ENCODE assay signal across 8 cellular contexts in the genomic region with DNA sequence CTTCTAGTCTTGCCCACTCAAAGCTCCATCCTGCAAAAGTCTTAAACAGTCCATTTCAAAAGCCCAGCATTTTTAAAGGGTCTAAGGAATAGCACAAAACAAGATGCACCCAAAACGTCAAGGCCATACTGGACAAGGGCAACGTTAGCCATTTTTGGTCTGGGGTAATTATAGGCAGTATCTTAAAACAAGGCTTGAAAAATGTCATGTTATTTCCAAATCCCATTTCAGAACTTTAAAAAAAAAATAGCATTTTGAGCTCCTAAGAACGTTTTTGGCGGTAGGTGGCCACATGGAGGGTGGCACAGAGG. TPM values are rescaled to one million over a fixed set of nuclear protein-coding genes. Genes with fewer than 3 reads are reported as not detected.
A peak's percentile ranks its signal among the peaks of the same experiment; 100 is the strongest.
DNase-seq lines count a peak whose midpoint lies in the region; ATAC-seq and FAIRE-seq lines count a peak whose summit lies in the region.

No MANE protein-coding gene starts in this region.

- H3K36me3 ChIP-seq in stomach smooth muscle (ENCODE audit: control insufficient read depth in 2 of 2, insufficient read depth in 2 of 2, low read length in 2 of 2) = peaks cover 0 to 2% of the 10 kb centered on the region in 2 donors

- intact Hi-C loops in right cardiac atrium (cut with DNase I) = loop anchor here in 1 of 4 donors (5.0 kb wide), 1 partner anchor 48 kb away; the partner anchor contains the start of gene SRD5A3

- H3K4me1 ChIP-seq in right cardiac atrium (ENCODE audit: control insufficient read depth, insufficient read depth, low read length) = peaks cover 3% of the 10 kb centered on the region
- H3K4me1 ChIP-seq in stomach smooth muscle (ENCODE audit: control insufficient read depth, insufficient read depth, low read length) = peaks cover 22% of the 10 kb centered on the region

- H3K9me3 Mint-ChIP-seq in activated naive CD4-positive, alpha-beta T cell treated with anti-CD3 and anti-CD28 coated beads, Interleukin-2, amount 10 ng/mL, durations not matched to agents 7 days and 5 days = no peaks in the 10 kb centered on the region
- H3K9me3 Mint-ChIP-seq in T-cell = no peaks in the 10 kb centered on the region

- peaks cover 23% of the 10 kb centered on the region for H3K36me3 Mint-ChIP-seq in activated naive CD4-positive, alpha-beta T cell treated with anti-CD3 and anti-CD28 coated beads, Interleukin-2, amount 10 ng/mL, durations not matched to agents 7 days and 5 days
- H3K36me3 Mint-ChIP-seq in T-cell = peaks cover 11% of the 10 kb centered on the region

- H3K9me3 ChIP-seq in right cardiac atrium (ENCODE audit: control insufficient read depth, low read length) (no peaks in the 10 kb centered on the region), stomach smooth muscle (ENCODE audit: control insufficient read depth in 2 of 2, low read length in 2 of 2) (no peaks in the 10 kb centered on the region)

- peak overlapping the region; percentile 94 for H3K27ac Mint-ChIP-seq in activated naive CD4-positive, alpha-beta T cell treated with anti-CD3 and anti-CD28 coated beads, Interleukin-2, amount 10 ng/mL, durations not matched to agents 7 days and 5 days
- peak overlapping the region; percentile 95 to 99 for H3K27ac Mint-ChIP-seq in T-cell

- POLR2A ChIA-PET in T-cell (lab: Charles Lee) = interaction anchor here (0.5 to 1.0 kb wide), 7 partner anchors 11 to 471 kb away, joined by 3 to 4 read pairs (median 3); no protein-coding TSS in a partner anchor

- no peak for FAIRE-seq in urothelium cell line (lab: Jason Lieb, UNC)

- H3K27me3 Mint-ChIP-seq in activated naive CD4-positive, alpha-beta T cell treated with anti-CD3 and anti-CD28 coated beads, Interleukin-2, amount 10 ng/mL, durations not matched to agents 7 days and 5 days = peaks cover 4% of the 10 kb centered on the region
- H3K27me3 Mint-ChIP-seq in T-cell = no peaks in the 10 kb centered on the region

- H3K27me3 ChIP-seq in right cardiac atrium (ENCODE audit: control insufficient read depth, insufficient read depth) (no peaks in the 10 kb centered on the region), stomach smooth muscle (ENCODE audit: control insufficient read depth in 1 of 2, insufficient read depth in 2 of 2, low read length in 2 of 2) (no peaks in the 10 kb centered on the region)

- peaks cover 45% of the 10 kb centered on the region for H3K4me1 Mint-ChIP-seq in activated naive CD4-positive, alpha-beta T cell treated with anti-CD3 and anti-CD28 coated beads, Interleukin-2, amount 10 ng/mL, durations not matched to agents 7 days and 5 days
- peaks cover 36 to 40% (median 39%) of the 10 kb centered on the region in 3 donors for H3K4me1 Mint-ChIP-seq in T-cell

- no peak for DNase-seq in activated naive CD4-positive, alpha-beta T cell treated with anti-CD3 and anti-CD28 coated beads, Interleukin-2, amount 10 ng/mL, durations not matched to agents 7 days and 5 days
- no peak for DNase-seq in activated naive CD4-positive, alpha-beta T cell treated with Interleukin-2 at 50 U/mL for 16 hours
- no peak for DNase-seq in T-cell
- DNase-seq in right cardiac atrium = no peak
- no peak for DNase-seq in urothelium cell line (ENCODE audit: low spot score)
- no peak for DNase-seq in NCI-H187 treated with DMSO at 0.1 percent for 48 hours (lab: John Stamatoyannopoulos, UW)

- peak overlapping the region; percentile 92 to 94 for H3K9ac ChIP-seq in stomach smooth muscle (ENCODE audit: low read length in 2 of 2)

- peak overlapping the region; percentile 96 for H3K27ac ChIP-seq in right cardiac atrium (ENCODE audit: low read length)
- peak overlapping the region; percentile 95 for H3K27ac ChIP-seq in stomach smooth muscle (ENCODE audit: low read length)

- peak overlapping the region; percentile 89 for H3K4me3 Mint-ChIP-seq in activated naive CD4-positive, alpha-beta T cell treated with anti-CD3 and anti-CD28 coated beads, Interleukin-2, amount 10 ng/mL, durations not matched to agents 7 days and 5 days
- H3K4me3 Mint-ChIP-seq in T-cell = peak overlapping the region; percentile 95 to 97 (median 96)

- under 1% methylated on average over 4 of the region's 4 CpGs for WGBS in right cardiac atrium

- CTCF ChIA-PET in activated naive CD4-positive, alpha-beta T cell treated with anti-CD3 and anti-CD28 coated beads, Interleukin-2, amount 10 ng/mL, durations not matched to agents 7 days and 5 days (lab: Charles Lee) = interaction anchor here (1.7 kb wide), 1 partner anchor 48 kb away, joined by 4 read pairs; no protein-coding TSS in a partner anchor
- CTCF ChIA-PET in T-cell (lab: Charles Lee) = interaction anchor here (0.5 to 2.2 kb wide), 14 partner anchors 9 to 1522 kb away, joined by 3 to 26 read pairs (median 4); partner anchors contain the start of genes SRD5A3 (in 2 of the 2), PAICS (in 1 of the 2) and PPAT (in 1 of the 2)

- no peak for ATAC-seq in T-cell (replicated peaks in 1 of 4)
- no peak for ATAC-seq in right cardiac atrium
- ATAC-seq in GM19324 (IDR thresholded peaks at IDR 0.05; ENCODE audit: low FRiP score, unreplicated experiment) = no peak

- H3K4me3 ChIP-seq in right cardiac atrium (ENCODE audit: low read length) = peak overlapping the region; percentile 80
- H3K4me3 ChIP-seq in stomach smooth muscle (ENCODE audit: low read length in 2 of 2) = peak overlapping the region; percentile 83 to 87

RNA-seq across cellular contexts. Expression of gene TMEM165, which starts 0.6 kb away (rescaled TPM):
- total RNA-seq in T-cell (10 to 100 TPM; 48.5 to 65.0 (median 56.8) TPM), right cardiac atrium (10 to 100 TPM; 45.3 to 89.9 (median 53.1) TPM)
- 47.1 TPM for polyA plus RNA-seq in right cardiac atrium

RNA-seq across cellular contexts. Expression of gene SRD5A3, which starts 49.1 kb away (rescaled TPM):
- total RNA-seq in T-cell = 1 to 10 TPM; 3.6 to 6.8 (median 4.1) TPM
- total RNA-seq in right cardiac atrium = 10 to 100 TPM in 2 of 4 donors, 1 to 10 TPM in 2; 9.5 to 14.9 (median 11.0) TPM
- 9.7 TPM for polyA plus RNA-seq in right cardiac atrium
